Comparison of ENCODE assay signal across 26 cellular contexts in genomic region chr18:48308027-48308635, GRCh38.
A peak's percentile ranks its signal among the peaks of the same experiment; 100 is the strongest.
DNase-seq lines count a peak whose midpoint lies in the region; ATAC-seq, FAIRE-seq and TF ChIP-seq lines count a peak whose summit lies in the region.
"Had no signal": no experiment of that assay in that cellular context is flagged by ENCODE, and none has a peak within 500 bp of the region (broad histone marks: within the 10 kb centered on the region; RNA-seq: fewer than 3 reads in every experiment).

No MANE protein-coding gene starts in this region.

- ATAC-seq in natural killer cell treated with Interleukin-12 subunit alpha and Interleukin-12 subunit beta and Interleukin-15 and Interleukin-18, amount 100 ng/mL, for 72 hours: no peak
- no peak for ATAC-seq in natural killer cell
- ATAC-seq in pancreas: peak in 3 of 4 donors; percentile 36 to 78 (median 47)
- ATAC-seq in HG02588 (IDR thresholded peaks at IDR 0.05; ENCODE audit: unreplicated experiment): no peak
- ATAC-seq: effector memory CD8-positive, alpha-beta T cell; HepG2; psoas muscle; Right ventricle myocardium inferior; stimulated activated naive CD8-positive, alpha-beta T cell treated with anti-CD3 and anti-CD28 coated beads, Interleukin-15, amount 100 ng/mL, for 72 hours had no signal

- no peaks in the 10 kb centered on the region for H3K9me3 Mint-ChIP-seq in natural killer cell treated with Interleukin-12 subunit alpha and Interleukin-12 subunit beta and Interleukin-15 and Interleukin-18, amount 100 ng/mL, for 72 hours
- no peaks in the 10 kb centered on the region for H3K9me3 Mint-ChIP-seq in natural killer cell
- H3K9me3 Mint-ChIP-seq in chondrocyte (ENCODE audit: low read depth): no peaks in the 10 kb centered on the region
- H3K9me3 Mint-ChIP-seq: effector memory CD8-positive, alpha-beta T cell; nephron; stimulated activated naive CD8-positive, alpha-beta T cell treated with anti-CD3 and anti-CD28 coated beads, Interleukin-15, amount 100 ng/mL, for 72 hours had no signal

- TF ChIP-seq CTCF in natural killer cell (IDR thresholded peaks at IDR 0.05) (no peak), epithelial cell of esophagus (IDR thresholded peaks at IDR 0.05; ENCODE audit: insufficient read depth, low read depth, low read length, missing control alignments) (no peak), pancreas (IDR thresholded peaks at IDR 0.05) (no peak), chondrocyte (IDR thresholded peaks at IDR 0.05) (no peak)

- H3K4me3 Mint-ChIP-seq in natural killer cell treated with Interleukin-12 subunit alpha and Interleukin-12 subunit beta and Interleukin-15 and Interleukin-18, amount 100 ng/mL, for 72 hours: no peak overlapping the region
- H3K4me3 Mint-ChIP-seq in natural killer cell (no peak overlapping the region), chondrocyte (ENCODE audit: unreplicated experiment) (no peak overlapping the region)
- H3K4me3 Mint-ChIP-seq: effector memory CD8-positive, alpha-beta T cell; nephron; stimulated activated naive CD8-positive, alpha-beta T cell treated with anti-CD3 and anti-CD28 coated beads, Interleukin-15, amount 100 ng/mL, for 72 hours had no signal

- H3K4me1 Mint-ChIP-seq in natural killer cell treated with Interleukin-12 subunit alpha and Interleukin-12 subunit beta and Interleukin-15 and Interleukin-18, amount 100 ng/mL, for 72 hours (ENCODE audit: low read depth in 2 of 2): no peaks in the 10 kb centered on the region
- H3K4me1 Mint-ChIP-seq in natural killer cell: no peaks in the 10 kb centered on the region
- no peaks in the 10 kb centered on the region for H3K4me1 Mint-ChIP-seq in chondrocyte (ENCODE audit: low read depth)
- H3K4me1 Mint-ChIP-seq: stimulated activated naive CD8-positive, alpha-beta T cell treated with anti-CD3 and anti-CD28 coated beads, Interleukin-15, amount 100 ng/mL, for 72 hours had no signal

- 58 to 63% methylated on average over 3 of the region's 3 CpGs for WGBS in pancreas, 2 donors

- H3K27ac Mint-ChIP-seq in natural killer cell treated with Interleukin-12 subunit alpha and Interleukin-12 subunit beta and Interleukin-15 and Interleukin-18, amount 100 ng/mL, for 72 hours: no peak overlapping the region
- H3K27ac Mint-ChIP-seq in natural killer cell: no peak overlapping the region
- no peak overlapping the region for H3K27ac Mint-ChIP-seq in chondrocyte (ENCODE audit: unreplicated experiment)
- H3K27ac Mint-ChIP-seq: effector memory CD8-positive, alpha-beta T cell; stimulated activated naive CD8-positive, alpha-beta T cell treated with anti-CD3 and anti-CD28 coated beads, Interleukin-15, amount 100 ng/mL, for 72 hours had no signal

- H3K27me3 Mint-ChIP-seq in natural killer cell treated with Interleukin-12 subunit alpha and Interleukin-12 subunit beta and Interleukin-15 and Interleukin-18, amount 100 ng/mL, for 72 hours: peaks cover 0 to 5% of the 10 kb centered on the region in 2 donors
- H3K27me3 Mint-ChIP-seq in natural killer cell (ENCODE audit: low read depth in 2 of 2) (peaks cover 0 to 7% of the 10 kb centered on the region in 2 donors), chondrocyte (ENCODE audit: low read depth) (peaks cover 9% of the 10 kb centered on the region)
- H3K27me3 Mint-ChIP-seq: stimulated activated naive CD8-positive, alpha-beta T cell treated with anti-CD3 and anti-CD28 coated beads, Interleukin-15, amount 100 ng/mL, for 72 hours had no signal

- intact Hi-C loops in natural killer cell (cut with micrococcal nuclease): no loop called here
- intact Hi-C loops in pancreas (cut with DNase I): no loop called here

- peak; percentile 34 for DNase-seq in natural killer cell treated with Interleukin-12 subunit alpha and Interleukin-12 subunit beta and Interleukin-15 and Interleukin-18, amount 100 ng/mL, for 72 hours (ENCODE audit: low spot score)
- no peak for DNase-seq in natural killer cell
- peak; percentile 91 for DNase-seq in epithelial cell of esophagus (ENCODE audit: low read depth)
- peak in 1 of 6 donors; percentile 26 for DNase-seq in pancreas
- DNase-seq in activated CD4-positive, alpha-beta T cell treated with anti-CD3 and anti-CD28 coated beads for 4 hours: no peak
- no peak for DNase-seq in activated CD4-positive, CD25-positive, alpha-beta regulatory T cell (lab: John Stamatoyannopoulos, UW)
- no peak for DNase-seq in chondrocyte (ENCODE audit: low spot score)
- DNase-seq: activated naive CD4-positive, alpha-beta T cell treated with Interleukin-2 at 50 U/mL for 16 hours; C1 segment of cervical spinal cord; effector memory CD8-positive, alpha-beta T cell; GF-D8; mesendoderm; NCI-H1694 treated with DMSO at 0.1 percent for 48 hours; NCI-H524 treated with DMSO at 0.1 percent for 48 hours; psoas muscle; small intestine; stimulated activated CD4-positive, alpha-beta T cell treated with anti-CD3 and anti-CD28 coated beads, Interleukin-4, amount 100 ng/mL, for 1 hour; stimulated activated naive CD8-positive, alpha-beta T cell treated with anti-CD3 and anti-CD28 coated beads, Interleukin-15, amount 100 ng/mL, for 72 hours had no signal

- H3K27me3 ChIP-seq in pancreas: no peaks in the 10 kb centered on the region
- H3K27me3 ChIP-seq: ascending aorta had no signal

- H3K4me3 ChIP-seq in epithelial cell of esophagus (ENCODE audit: low read length) (no peak overlapping the region), pancreas (no peak overlapping the region)
- H3K4me3 ChIP-seq: ascending aorta, psoas muscle had no signal

- H3K9me3 ChIP-seq in pancreas: no peaks in the 10 kb centered on the region
- H3K9me3 ChIP-seq: ascending aorta, psoas muscle had no signal

- no peak overlapping the region for H3K27ac ChIP-seq in pancreas
- H3K27ac ChIP-seq: ascending aorta, psoas muscle had no signal

- no peaks in the 10 kb centered on the region for H3K4me1 ChIP-seq in pancreas
- H3K4me1 ChIP-seq: ascending aorta, psoas muscle had no signal

- no peak for FAIRE-seq in pancreas (lab: Jason Lieb, UNC)
- FAIRE-seq: GM19239, HepG2, islet of Langerhans, small intestine, urothelium cell line had no signal

- no peaks in the 10 kb centered on the region for H3K36me3 ChIP-seq in pancreas
- H3K36me3 ChIP-seq: ascending aorta had no signal

- H3K36me3 Mint-ChIP-seq in natural killer cell treated with Interleukin-12 subunit alpha and Interleukin-12 subunit beta and Interleukin-15 and Interleukin-18, amount 100 ng/mL, for 72 hours: no peaks in the 10 kb centered on the region
- H3K36me3 Mint-ChIP-seq in natural killer cell (no peaks in the 10 kb centered on the region), chondrocyte (ENCODE audit: low read depth) (peaks cover 1% of the 10 kb centered on the region)

Comparison
In these comparisons a context has a peak if more than half of its experiments do, and no peak if none do; other contexts are left out.
1. DNase-seq: peak in natural killer cell treated with Interleukin-12 subunit alpha and Interleukin-12 subunit beta and Interleukin-15 and Interleukin-18, amount 100 ng/mL, for 72 hours (single experiment) and epithelial cell of esophagus (single experiment); none in natural killer cell (single experiment), activated CD4-positive, alpha-beta T cell treated with anti-CD3 and anti-CD28 coated beads for 4 hours (0 of 2), activated CD4-positive, CD25-positive, alpha-beta regulatory T cell (0 of 4) and chondrocyte (single experiment).
2. ATAC-seq: peak in pancreas (3 of 4); none in natural killer cell treated with Interleukin-12 subunit alpha and Interleukin-12 subunit beta and Interleukin-15 and Interleukin-18, amount 100 ng/mL, for 72 hours (0 of 2), natural killer cell (0 of 3) and HG02588 (single experiment).